In the genomic region with DNA sequence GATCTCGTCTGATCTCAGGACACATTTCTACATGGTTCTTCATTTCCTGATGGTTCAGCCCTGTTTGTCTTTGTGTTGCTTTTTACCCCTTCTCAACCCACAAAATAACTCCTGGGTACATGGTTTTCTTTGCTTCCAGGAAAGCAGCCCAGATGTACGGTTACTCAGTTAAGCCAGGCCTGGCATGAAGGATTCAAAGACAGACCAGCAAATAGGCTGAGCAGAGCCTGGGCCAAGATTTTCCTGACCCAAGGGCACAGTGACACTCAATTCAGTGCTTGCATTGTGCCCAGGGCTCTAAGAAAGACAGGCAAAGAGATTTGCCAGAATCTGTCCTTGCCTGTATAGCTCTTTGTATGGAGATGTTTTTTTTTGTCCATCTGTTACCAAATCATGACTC, we compare ENCODE assay signal across 27 cellular contexts.
"Had no signal": no experiment of that assay in that cellular context is flagged by ENCODE, and none has a peak within 500 bp of the region (broad histone marks: within the 10 kb centered on the region; RNA-seq: fewer than 3 reads in every experiment).

No MANE protein-coding gene starts in this region.

- H3K4me1 Mint-ChIP-seq: naive thymus-derived CD8-positive, alpha-beta T cell had no signal

- H3K27ac Mint-ChIP-seq: immature natural killer cell; naive thymus-derived CD8-positive, alpha-beta T cell; nephron; stimulated activated naive B cell treated with anti-CD40 and anti-IgM and Interleukin-4, amounts not matched to agents 10 μg/mL and 1 μg/mL and 100 μg/mL, for 72 hours had no signal

- H3K9me3 ChIP-seq: left lung, lower lobe of right lung, pancreas, prostate gland, stomach, testis, thyroid gland, transverse colon, upper lobe of left lung, vagina had no signal

- H3K27ac ChIP-seq: left lung, lower lobe of right lung, pancreas, prostate gland, skin epidermis, stomach, testis, thyroid gland, transverse colon, upper lobe of left lung, vagina had no signal

- DNase-seq: immature natural killer cell; kidney; left colon; left lung; lower lobe of right lung; mammary epithelial cell; mesenchymal stem cell; naive thymus-derived CD8-positive, alpha-beta T cell; nucleus accumbens; pancreas; right cardiac atrium; stimulated activated CD4-positive, alpha-beta T cell treated with anti-CD3 and anti-CD28 coated beads, Interleukin-12 subunit alpha, Interleukin-12 subunit beta, amount 100 ng/mL, for 4 hours; stimulated activated CD4-positive, alpha-beta T cell treated with anti-CD3 and anti-CD28 coated beads, Interleukin-15, amount 100 ng/mL, for 24 hours; stimulated activated CD4-positive, alpha-beta T cell treated with anti-CD3 and anti-CD28 coated beads, Interleukin-2, amount 100 ng/mL, for 24 hours; stimulated activated CD4-positive, alpha-beta T cell treated with anti-CD3 and anti-CD28 coated beads, Interleukin-4, amount 100 ng/mL, for 1 hour; stimulated activated naive B cell treated with anti-CD40 and anti-IgM and Interleukin-4, amounts not matched to agents 10 μg/mL and 1 μg/mL and 100 μg/mL, for 72 hours; stimulated activated naive CD8-positive, alpha-beta T cell treated with anti-CD3 and anti-CD28 coated beads, Interleukin-15, Interleukin-2, amounts not matched to agents 100 U/mL and 50 U/mL, for 24 hours; stomach; testis; thyroid gland; transverse colon; upper lobe of left lung had no signal

- H3K36me3 ChIP-seq: left lung, lower lobe of right lung, pancreas, prostate gland, stomach, thyroid gland, transverse colon, upper lobe of left lung, vagina had no signal

- H3K27me3 ChIP-seq: left lung, pancreas, stomach, testis, thyroid gland, transverse colon, upper lobe of left lung, vagina had no signal

- H3K27me3 Mint-ChIP-seq: stimulated activated naive B cell treated with anti-CD40 and anti-IgM and Interleukin-4, amounts not matched to agents 10 μg/mL and 1 μg/mL and 100 μg/mL, for 72 hours had no signal

- H3K4me3 Mint-ChIP-seq: immature natural killer cell; naive thymus-derived CD8-positive, alpha-beta T cell; nephron; neural crest cell; stimulated activated naive B cell treated with anti-CD40 and anti-IgM and Interleukin-4, amounts not matched to agents 10 μg/mL and 1 μg/mL and 100 μg/mL, for 72 hours had no signal

- H3K36me3 Mint-ChIP-seq: naive thymus-derived CD8-positive, alpha-beta T cell; stimulated activated naive B cell treated with anti-CD40 and anti-IgM and Interleukin-4, amounts not matched to agents 10 μg/mL and 1 μg/mL and 100 μg/mL, for 72 hours had no signal

- H3K9me3 Mint-ChIP-seq: nephron; neural crest cell; stimulated activated naive B cell treated with anti-CD40 and anti-IgM and Interleukin-4, amounts not matched to agents 10 μg/mL and 1 μg/mL and 100 μg/mL, for 72 hours had no signal

- H3K4me1 ChIP-seq: left lung, lower lobe of right lung, prostate gland, stomach, testis, thyroid gland, transverse colon, upper lobe of left lung, vagina had no signal

- H3K4me3 ChIP-seq: left lung, lower lobe of right lung, pancreas, prostate gland, skin epidermis, stomach, testis, thyroid gland, transverse colon, upper lobe of left lung, vagina had no signal
